3 cellular contexts compared by ENCODE assay signal in the genomic region with DNA sequence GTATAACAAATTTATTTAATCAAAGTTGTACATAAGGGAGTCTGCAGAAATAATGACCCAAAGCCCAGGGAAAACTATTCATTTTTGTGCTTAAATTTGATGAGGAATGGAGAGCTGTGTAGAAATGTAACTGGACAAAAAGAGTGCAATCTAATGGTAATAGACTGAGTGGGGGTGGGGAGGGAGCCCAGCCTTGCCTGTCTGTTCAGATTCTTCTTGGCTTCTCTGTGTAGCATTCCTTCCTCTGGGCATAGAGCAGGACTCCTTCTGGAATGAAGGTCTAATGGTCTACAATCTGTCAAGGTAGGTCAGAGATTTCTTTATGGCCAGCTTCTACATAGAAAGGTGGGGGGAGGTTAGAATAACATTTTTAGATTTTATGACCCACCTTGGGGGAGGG.
"Had no signal": no experiment of that assay in that cellular context is flagged by ENCODE, and none has a peak within 500 bp of the region (broad histone marks: within the 10 kb centered on the region; RNA-seq: fewer than 3 reads in every experiment).

No MANE protein-coding gene starts in this region.

- DNase-seq: GDM1, GF-D8 had no signal

- H3K4me3 ChIP-seq: GM12878 had no signal

- ATAC-seq: GM12878 had no signal
